14 cellular contexts compared by ENCODE assay signal in the genomic region with DNA sequence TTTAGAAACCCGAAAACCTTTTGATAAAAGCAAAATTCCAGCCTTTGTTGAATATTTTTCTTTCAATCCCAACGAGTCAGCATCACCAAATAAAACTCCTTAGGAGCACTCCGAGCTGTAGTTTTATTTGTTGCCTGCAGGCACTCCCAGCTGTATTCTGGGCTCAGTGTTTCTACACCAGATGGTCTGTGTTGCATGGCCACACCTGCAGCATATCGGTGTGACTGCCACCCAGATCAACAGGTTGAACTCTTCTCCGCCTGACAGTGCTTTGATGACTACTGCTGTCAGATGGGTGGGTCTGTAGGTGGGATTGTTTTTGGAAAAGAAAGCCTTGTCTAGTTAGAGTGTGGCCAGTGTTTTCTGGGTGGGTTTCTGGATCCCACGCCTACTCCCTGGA. TPM values are rescaled to one million over a fixed set of nuclear protein-coding genes. Genes with fewer than 3 reads are reported as not detected.
"Had no signal": no experiment of that assay in that cellular context is flagged by ENCODE, and none has a peak within 500 bp of the region (broad histone marks: within the 10 kb centered on the region; RNA-seq: fewer than 3 reads in every experiment).

No MANE protein-coding gene starts in this region.

- H3K9me3 ChIP-seq: breast epithelium, left lung had no signal

- H3K4me3 ChIP-seq: breast epithelium, left lung had no signal

- H3K27me3 ChIP-seq: breast epithelium, left lung had no signal

- H3K27ac ChIP-seq: breast epithelium, left lung had no signal

- H3K27me3 Mint-ChIP-seq: memory B cell; stimulated activated naive CD8-positive, alpha-beta T cell treated with anti-CD3 and anti-CD28 coated beads, Interleukin-15, Interleukin-2, amounts not matched to agents 100 ng/mL and 50 ng/mL, for 24 hours had no signal

- DNase-seq: activated CD4-positive, alpha-beta memory T cell treated with anti-CD3 and anti-CD28 coated beads for 36 hours; activated CD4-positive, alpha-beta T cell treated with anti-CD3 and anti-CD28 coated beads for 1 hour; activated CD8-positive, alpha-beta memory T cell treated with anti-CD3 and anti-CD28 coated beads, Interleukin-2, amount 50 U/mL, for 4 hours; activated naive CD8-positive, alpha-beta T cell treated with anti-CD3 and anti-CD28 coated beads, Interleukin-2, amount 10 ng/mL, durations not matched to agents 7 days and 5 days; activated T-cell treated with anti-CD3 and anti-CD28 coated beads, Interleukin-2, amount 50 U/mL, for 72 hours; left lung; stimulated activated CD4-positive, alpha-beta T cell treated with anti-CD3 and anti-CD28 coated beads, Interleukin-4, amount 100 ng/mL, for 1 hour; stimulated activated CD8-positive, alpha-beta memory T cell treated with anti-CD3 and anti-CD28 coated beads, Interleukin-4, amount 100 ng/mL, for 48 hours had no signal

- H3K4me1 ChIP-seq: breast epithelium had no signal

- H3K36me3 Mint-ChIP-seq: activated CD4-positive, alpha-beta memory T cell treated with anti-CD3 and anti-CD28 coated beads for 36 hours; activated naive CD8-positive, alpha-beta T cell treated with anti-CD3 and anti-CD28 coated beads, Interleukin-2, amount 10 ng/mL, durations not matched to agents 7 days and 5 days; memory B cell had no signal

- ATAC-seq: activated T-cell treated with anti-CD3 and anti-CD28 coated beads, Interleukin-2, amount 50 U/mL, for 72 hours; left lung had no signal

- H3K9me3 Mint-ChIP-seq: activated CD4-positive, alpha-beta memory T cell treated with anti-CD3 and anti-CD28 coated beads for 36 hours; activated naive CD8-positive, alpha-beta T cell treated with anti-CD3 and anti-CD28 coated beads, Interleukin-2, amount 10 ng/mL, durations not matched to agents 7 days and 5 days; activated T-cell treated with anti-CD3 and anti-CD28 coated beads, Interleukin-2, amount 50 U/mL, for 72 hours; memory B cell; nephron; stimulated activated naive CD8-positive, alpha-beta T cell treated with anti-CD3 and anti-CD28 coated beads, Interleukin-15, Interleukin-2, amounts not matched to agents 100 ng/mL and 50 ng/mL, for 24 hours; T-helper 2 cell treated with Interferon-gamma antibody and Interleukin-4, amounts not matched to agents 5 μg/mL and 100 μg/mL, for 36 hours had no signal

- H3K4me3 Mint-ChIP-seq: activated CD4-positive, alpha-beta memory T cell treated with anti-CD3 and anti-CD28 coated beads for 36 hours; activated naive CD8-positive, alpha-beta T cell treated with anti-CD3 and anti-CD28 coated beads, Interleukin-2, amount 10 ng/mL, durations not matched to agents 7 days and 5 days; activated T-cell treated with anti-CD3 and anti-CD28 coated beads, Interleukin-2, amount 50 U/mL, for 72 hours; memory B cell; nephron; stimulated activated naive CD8-positive, alpha-beta T cell treated with anti-CD3 and anti-CD28 coated beads, Interleukin-15, Interleukin-2, amounts not matched to agents 100 ng/mL and 50 ng/mL, for 24 hours; T-helper 2 cell treated with Interferon-gamma antibody and Interleukin-4, amounts not matched to agents 5 μg/mL and 100 μg/mL, for 36 hours had no signal

- H3K36me3 ChIP-seq: breast epithelium had no signal

- H3K27ac Mint-ChIP-seq: activated CD4-positive, alpha-beta memory T cell treated with anti-CD3 and anti-CD28 coated beads for 36 hours; activated naive CD8-positive, alpha-beta T cell treated with anti-CD3 and anti-CD28 coated beads, Interleukin-2, amount 10 ng/mL, durations not matched to agents 7 days and 5 days; activated T-cell treated with anti-CD3 and anti-CD28 coated beads, Interleukin-2, amount 50 U/mL, for 72 hours; memory B cell; stimulated activated naive CD8-positive, alpha-beta T cell treated with anti-CD3 and anti-CD28 coated beads, Interleukin-15, Interleukin-2, amounts not matched to agents 100 ng/mL and 50 ng/mL, for 24 hours; T-helper 2 cell treated with Interferon-gamma antibody and Interleukin-4, amounts not matched to agents 5 μg/mL and 100 μg/mL, for 36 hours had no signal

RNA-seq across cellular contexts. Expression of a gene that starts 32.7 kb away (rescaled TPM):
- total RNA-seq: activated CD4-positive, alpha-beta memory T cell treated with anti-CD3 and anti-CD28 coated beads for 36 hours; activated naive CD8-positive, alpha-beta T cell treated with anti-CD3 and anti-CD28 coated beads, Interleukin-2, amount 10 ng/mL, durations not matched to agents 7 days and 5 days; activated T-cell treated with anti-CD3 and anti-CD28 coated beads, Interleukin-2, amount 50 U/mL, for 72 hours; dermis microvascular lymphatic vessel endothelial cell had no signal
